ENCODE assay signal across 9 cellular contexts in genomic region chrX:95318882-95319281, GRCh38.
DNase-seq lines count a peak whose midpoint lies in the region; ATAC-seq and TF ChIP-seq lines count a peak whose summit lies in the region.
"Had no signal": no experiment of that assay in that cellular context is flagged by ENCODE, and none has a peak within 500 bp of the region (broad histone marks: within the 10 kb centered on the region; RNA-seq: fewer than 3 reads in every experiment).

No MANE protein-coding gene starts in this region.

- H3K27ac Mint-ChIP-seq in MCF 10A (ENCODE audit: low read depth, unreplicated experiment), result no peak overlapping the region
- H3K27ac Mint-ChIP-seq: CD4-positive, alpha-beta memory T cell had no signal

- POLR2A ChIA-PET in MCF 10A (lab: Yijun Ruan, JAX), result no interaction called here

- no peak overlapping the region for H3K4me3 Mint-ChIP-seq in MCF 10A (ENCODE audit: unreplicated experiment)
- H3K4me3 Mint-ChIP-seq: CD4-positive, alpha-beta memory T cell had no signal

- H3K4me3 ChIP-seq in breast epithelium (no peak overlapping the region), LNCaP clone FGC (ENCODE audit: low read depth, low read length) (no peak overlapping the region), cardiac fibroblast (replicated peaks in 1 of 2; ENCODE audit: low read depth in 2 of 2, low read length in 2 of 2) (no peak overlapping the region)

- H3K27me3 Mint-ChIP-seq in MCF 10A (ENCODE audit: insufficient read depth, unreplicated experiment), result peaks cover 39% of the 10 kb centered on the region
- H3K27me3 Mint-ChIP-seq: CD4-positive, alpha-beta memory T cell had no signal

- H3K36me3 ChIP-seq in breast epithelium, result no peaks in the 10 kb centered on the region

- CTCF ChIA-PET in MCF 10A (lab: Yijun Ruan, JAX), result interaction anchor here (0.6 to 1.3 kb wide), 4 partner anchors 16 to 241 kb away, joined by 3 read pairs; no protein-coding TSS in a partner anchor

- no peak for ATAC-seq in GM21515 (IDR thresholded peaks at IDR 0.05; ENCODE audit: unreplicated experiment)

- no peaks in the 10 kb centered on the region for H3K36me3 Mint-ChIP-seq in MCF 10A (ENCODE audit: insufficient read depth, unreplicated experiment)
- H3K36me3 Mint-ChIP-seq: CD4-positive, alpha-beta memory T cell had no signal

- no peaks in the 10 kb centered on the region for H3K9me3 Mint-ChIP-seq in MCF 10A (ENCODE audit: unreplicated experiment)

- intact Hi-C loops in MCF 10A (cut with micrococcal nuclease) (no loop called here), breast epithelium (cut with DNase I; ENCODE audit: low total_unique reads) (no loop called here)

- H3K27me3 ChIP-seq in breast epithelium, result peaks cover 0 to 31% of the 10 kb centered on the region in 2 donors

- H3K9me3 ChIP-seq in breast epithelium, result no peaks in the 10 kb centered on the region

- H3K4me1 Mint-ChIP-seq in MCF 10A (ENCODE audit: insufficient read depth, unreplicated experiment), result no peaks in the 10 kb centered on the region
- H3K4me1 Mint-ChIP-seq: CD4-positive, alpha-beta memory T cell had no signal

- peak; percentile 28 for DNase-seq in MCF 10A (ENCODE audit: unreplicated experiment)
- no peak for DNase-seq in breast epithelium (ENCODE audit: low spot score in 2 of 2)
- DNase-seq in LNCaP clone FGC (ENCODE audit: low read depth), result no peak
- DNase-seq in cardiac fibroblast (ENCODE audit: low read depth in 2 of 2), result peak in 1 of 2 donors; percentile 2
- DNase-seq in inferior parietal cortex (ENCODE audit: extremely low spot score), result no peak
- no peak for DNase-seq in nucleus accumbens (lab: John Stamatoyannopoulos, UW)
- no peak for DNase-seq in activated T-cell treated with anti-CD3 and anti-CD28 coated beads, Interleukin-2, amount 50 U/mL, for 48 hours
- DNase-seq: CD4-positive, alpha-beta memory T cell had no signal

- no peak for TF ChIP-seq POLR2A in breast epithelium (IDR thresholded peaks at IDR 0.05)

- no peak overlapping the region for H3K27ac ChIP-seq in breast epithelium

- BruUV-seq in MCF 10A (replicated peaks; lab: Mats Ljungman, UMichigan), result no TSS peak

- H3K4me1 ChIP-seq in breast epithelium, result no peaks in the 10 kb centered on the region

- TF ChIP-seq CTCF in MCF 10A (IDR thresholded peaks at IDR 0.05; ENCODE audit: unreplicated experiment) (peak; percentile 28), breast epithelium (IDR thresholded peaks at IDR 0.05) (no peak), LNCaP clone FGC (IDR thresholded peaks at IDR 0.05; ENCODE audit: control insufficient read depth, extremely low read depth, insufficient read depth) (peak; percentile 41), cardiac fibroblast (IDR thresholded peaks at IDR 0.05; ENCODE audit: low read depth, low read length) (peak; percentile 10)

Comparison
In these comparisons a context has a peak if more than half of its experiments do, and no peak if none do; other contexts are left out.
1. CTCF ChIP-seq: peak in MCF 10A (single experiment), LNCaP clone FGC (single experiment) and cardiac fibroblast (single experiment); none in breast epithelium (0 of 3).